ENCODE assay signal across 8 cellular contexts in the genomic region with DNA sequence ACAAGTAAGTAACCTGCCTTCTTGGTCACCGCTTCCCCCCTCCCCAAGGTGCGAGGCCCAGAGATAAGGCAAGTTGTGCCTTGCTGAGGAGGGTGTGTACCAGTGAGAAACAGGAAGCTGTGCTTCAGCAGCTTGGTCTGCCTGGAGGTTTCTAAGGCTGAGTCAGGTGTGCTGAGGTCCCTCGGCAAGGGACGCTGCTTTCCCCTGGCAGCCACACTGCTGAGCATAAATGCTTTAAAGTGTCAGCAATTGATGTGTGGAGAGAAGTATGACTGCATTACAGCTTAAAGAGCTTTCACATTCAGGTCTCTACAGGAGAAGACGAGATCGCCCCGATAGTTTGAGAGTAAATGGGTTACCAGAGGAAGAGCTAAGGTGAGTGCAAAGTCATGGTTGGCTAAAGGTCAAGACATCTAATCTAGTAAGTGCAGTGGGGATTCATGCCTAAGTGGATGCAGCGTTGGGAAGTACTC.
A peak's percentile ranks its signal among the peaks of the same experiment; 100 is the strongest.
DNase-seq lines count a peak whose midpoint lies in the region; ATAC-seq and TF ChIP-seq lines count a peak whose summit lies in the region.

No MANE protein-coding gene starts in this region.

- TF ChIP-seq RAD21 in Ishikawa (IDR thresholded peaks at IDR 0.05; ENCODE audit: low read depth), result no peak

- TF ChIP-seq CTCF in right lobe of liver (IDR thresholded peaks at IDR 0.05), result no peak

- TF ChIP-seq POLR2A in right lobe of liver (IDR thresholded peaks at IDR 0.05), result no peak

- intact Hi-C loops in right lobe of liver (cut with DNase I), result no loop called here

- no peak for TF ChIP-seq EP300 in Ishikawa (IDR thresholded peaks at IDR 0.05; ENCODE audit: borderline replicate concordance)

- peaks cover 0 to 7% (median 0%) of the 10 kb centered on the region in 4 donors for H3K4me1 ChIP-seq in right lobe of liver

- no peak overlapping the region for H3K27ac ChIP-seq in right lobe of liver

- DNase-seq in EH (ENCODE audit: low read depth) (peak; percentile 13), T-helper 2 cell (peak; percentile 22 to 93 (median 60)), astrocyte of the hippocampus (ENCODE audit: low read depth, low spot score) (peak; percentile 73), right lobe of liver (no peak), SK-N-DZ (ENCODE audit: low spot score) (no peak)
- peak; percentile 48 for DNase-seq in stimulated activated CD8-positive, alpha-beta memory T cell treated with anti-CD3 and anti-CD28 coated beads, Interleukin-4, amount 100 ng/mL, for 24 hours (ENCODE audit: low read depth)

- H3K36me3 ChIP-seq in right lobe of liver, result no peaks in the 10 kb centered on the region

- no peaks in the 10 kb centered on the region for H3K9me3 ChIP-seq in right lobe of liver

- H3K27me3 ChIP-seq in right lobe of liver, result no peaks in the 10 kb centered on the region

- no peak overlapping the region for H3K4me3 ChIP-seq in right lobe of liver

- 45% methylated on average over 8 of the region's 8 CpGs for WGBS in right lobe of liver (ENCODE audit: insufficient coverage, low coverage, low lambda C conversion rate, missing lambda C conversion rate)

- ATAC-seq in GM21619 (IDR thresholded peaks at IDR 0.05; ENCODE audit: unreplicated experiment) (peak; percentile 97), right lobe of liver (peak; percentile 56 to 82 (median 69))

TF ChIP-seq in Ishikawa, 13 proteins besides CTCF, POLR2A, EP300 and RAD21:
- TF ChIP-seq MAX (IDR thresholded peaks at IDR 0.05), result peak; percentile 77; the same call in 1 of the 2 replicates
- no peak for TF ChIP-seq ZBTB7A (IDR thresholded peaks at IDR 0.05; ENCODE audit: low read depth)
TF ChIP-seq in Ishikawa: peak in this region for 1.

Comparison
In these comparisons a context has a peak if more than half of its experiments do, and no peak if none do; other contexts are left out.
1. DNase-seq: peak in EH (single experiment), T-helper 2 cell (5 of 5), astrocyte of the hippocampus (single experiment) and stimulated activated CD8-positive, alpha-beta memory T cell treated with anti-CD3 and anti-CD28 coated beads, Interleukin-4, amount 100 ng/mL, for 24 hours (single experiment); none in right lobe of liver (0 of 3) and SK-N-DZ (single experiment).